Comparison of ENCODE assay signal across 33 cellular contexts in the genomic region with DNA sequence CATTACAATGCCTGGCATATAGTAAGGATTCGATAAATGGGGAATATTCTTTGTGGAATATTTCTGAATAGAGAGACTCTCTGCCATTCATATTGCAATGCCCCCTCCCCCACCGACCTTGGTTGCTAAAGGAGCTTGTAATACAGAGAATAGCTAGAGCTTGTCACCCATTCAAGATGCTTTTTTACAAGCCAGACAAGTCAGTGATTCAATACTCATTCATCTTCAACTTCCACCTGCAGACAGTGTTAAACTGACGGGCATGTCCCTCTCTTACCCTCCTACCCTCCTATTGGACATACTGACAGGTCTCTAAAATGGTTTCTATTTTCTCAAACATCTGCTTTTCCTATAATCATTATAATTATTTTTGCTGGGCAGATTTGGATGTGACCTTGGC.
"Had no signal": no experiment of that assay in that cellular context is flagged by ENCODE, and none has a peak within 500 bp of the region (broad histone marks: within the 10 kb centered on the region; RNA-seq: fewer than 3 reads in every experiment).

No MANE protein-coding gene starts in this region.

- H3K4me3 ChIP-seq: ascending aorta, cardiac muscle cell had no signal

- ATAC-seq: activated CD8-positive, alpha-beta T cell treated with anti-CD3 and anti-CD28 coated beads for 36 hours; activated naive CD8-positive, alpha-beta T cell treated with anti-CD3 and anti-CD28 coated beads, Interleukin-2, amount 50 U/mL, for 24 hours had no signal

- H3K27me3 Mint-ChIP-seq: activated B cell treated with CpG ODN at 0.5 μM for 24 hours; activated CD4-positive, alpha-beta memory T cell treated with anti-CD3 and anti-CD28 coated beads for 36 hours; activated CD4-positive, alpha-beta T cell treated with anti-CD3 and anti-CD28 coated beads, Interleukin-2, amount 10 ng/mL, durations not matched to agents 24 days and 14 days; activated naive CD4-positive, alpha-beta T cell treated with anti-CD3 and anti-CD28 coated beads, Interleukin-2, amount 10 ng/mL, durations not matched to agents 7 days and 5 days; activated naive CD8-positive, alpha-beta T cell treated with anti-CD3 and anti-CD28 coated beads, Interleukin-2, amount 10 ng/mL, durations not matched to agents 7 days and 5 days; activated naive CD8-positive, alpha-beta T cell treated with anti-CD3 and anti-CD28 coated beads, Interleukin-2, amount 50 U/mL, for 24 hours; activated T-cell treated with anti-CD3 and anti-CD28 coated beads, Interleukin-2, amount 50 U/mL, for 24 hours; central memory CD8-positive, alpha-beta T cell had no signal

- H3K4me1 ChIP-seq: ascending aorta had no signal

- H3K27me3 ChIP-seq: ascending aorta, cardiac muscle cell had no signal

- H3K4me3 Mint-ChIP-seq: activated B cell treated with CpG ODN at 0.5 μM for 24 hours; activated CD4-positive, alpha-beta memory T cell treated with anti-CD3 and anti-CD28 coated beads for 36 hours; activated CD4-positive, alpha-beta T cell treated with anti-CD3 and anti-CD28 coated beads, Interleukin-2, amount 10 ng/mL, durations not matched to agents 24 days and 14 days; activated CD8-positive, alpha-beta T cell treated with anti-CD3 and anti-CD28 coated beads for 36 hours; activated naive CD4-positive, alpha-beta T cell treated with anti-CD3 and anti-CD28 coated beads, Interleukin-2, amount 10 ng/mL, durations not matched to agents 7 days and 5 days; activated naive CD4-positive, alpha-beta T cell treated with anti-CD3 and anti-CD28 coated beads, Interleukin-2, amount 50 U/mL, for 24 hours; activated naive CD8-positive, alpha-beta T cell; activated naive CD8-positive, alpha-beta T cell treated with anti-CD3 and anti-CD28 coated beads, Interleukin-2, amount 10 ng/mL, durations not matched to agents 7 days and 5 days; activated naive CD8-positive, alpha-beta T cell treated with anti-CD3 and anti-CD28 coated beads, Interleukin-2, amount 50 U/mL, for 24 hours; activated T-cell treated with anti-CD3 and anti-CD28 coated beads, Interleukin-2, amount 50 U/mL, for 24 hours; brain; central memory CD8-positive, alpha-beta T cell; T-helper 1 cell treated with Interleukin-12 subunit alpha and Interleukin-12 subunit beta and Interleukin-4 antibody, amounts not matched to agents 30 μg/mL and 1 μg/mL, for 36 hours; T-helper 2 cell treated with Interferon-gamma antibody and Interleukin-4, amounts not matched to agents 5 μg/mL and 100 μg/mL, for 36 hours had no signal

- H3K36me3 ChIP-seq: ascending aorta, cardiac muscle cell had no signal

- H3K36me3 Mint-ChIP-seq: activated CD4-positive, alpha-beta memory T cell treated with anti-CD3 and anti-CD28 coated beads for 36 hours; activated naive CD4-positive, alpha-beta T cell treated with anti-CD3 and anti-CD28 coated beads, Interleukin-2, amount 10 ng/mL, durations not matched to agents 7 days and 5 days; activated naive CD4-positive, alpha-beta T cell treated with anti-CD3 and anti-CD28 coated beads, Interleukin-2, amount 50 U/mL, for 24 hours; activated naive CD8-positive, alpha-beta T cell; activated naive CD8-positive, alpha-beta T cell treated with anti-CD3 and anti-CD28 coated beads, Interleukin-2, amount 10 ng/mL, durations not matched to agents 7 days and 5 days; brain had no signal

- H3K9me3 ChIP-seq: ascending aorta had no signal

- H3K9me3 Mint-ChIP-seq: activated B cell treated with CpG ODN at 0.5 μM for 24 hours; activated CD4-positive, alpha-beta memory T cell treated with anti-CD3 and anti-CD28 coated beads for 36 hours; activated CD4-positive, alpha-beta T cell treated with anti-CD3 and anti-CD28 coated beads, Interleukin-2, amount 10 ng/mL, durations not matched to agents 24 days and 14 days; activated CD8-positive, alpha-beta T cell treated with anti-CD3 and anti-CD28 coated beads for 36 hours; activated naive CD4-positive, alpha-beta T cell treated with anti-CD3 and anti-CD28 coated beads, Interleukin-2, amount 10 ng/mL, durations not matched to agents 7 days and 5 days; activated naive CD4-positive, alpha-beta T cell treated with anti-CD3 and anti-CD28 coated beads, Interleukin-2, amount 50 U/mL, for 24 hours; activated naive CD8-positive, alpha-beta T cell treated with anti-CD3 and anti-CD28 coated beads, Interleukin-2, amount 10 ng/mL, durations not matched to agents 7 days and 5 days; activated T-cell treated with anti-CD3 and anti-CD28 coated beads, Interleukin-2, amount 50 U/mL, for 24 hours; brain; T-helper 1 cell treated with Interleukin-12 subunit alpha and Interleukin-12 subunit beta and Interleukin-4 antibody, amounts not matched to agents 30 μg/mL and 1 μg/mL, for 36 hours; T-helper 2 cell treated with Interferon-gamma antibody and Interleukin-4, amounts not matched to agents 5 μg/mL and 100 μg/mL, for 36 hours had no signal

- H3K4me1 Mint-ChIP-seq: activated B cell treated with CpG ODN at 0.5 μM for 24 hours; activated CD4-positive, alpha-beta T cell treated with anti-CD3 and anti-CD28 coated beads, Interleukin-2, amount 10 ng/mL, durations not matched to agents 24 days and 14 days; activated naive CD4-positive, alpha-beta T cell treated with anti-CD3 and anti-CD28 coated beads, Interleukin-2, amount 10 ng/mL, durations not matched to agents 7 days and 5 days; activated naive CD4-positive, alpha-beta T cell treated with anti-CD3 and anti-CD28 coated beads, Interleukin-2, amount 50 U/mL, for 24 hours; activated naive CD8-positive, alpha-beta T cell treated with anti-CD3 and anti-CD28 coated beads, Interleukin-2, amount 10 ng/mL, durations not matched to agents 7 days and 5 days; central memory CD8-positive, alpha-beta T cell had no signal

- H3K27ac Mint-ChIP-seq: activated B cell treated with CpG ODN at 0.5 μM for 24 hours; activated CD4-positive, alpha-beta memory T cell treated with anti-CD3 and anti-CD28 coated beads for 36 hours; activated CD4-positive, alpha-beta T cell treated with anti-CD3 and anti-CD28 coated beads, Interleukin-2, amount 10 ng/mL, durations not matched to agents 24 days and 14 days; activated CD8-positive, alpha-beta T cell treated with anti-CD3 and anti-CD28 coated beads for 36 hours; activated naive CD4-positive, alpha-beta T cell treated with anti-CD3 and anti-CD28 coated beads, Interleukin-2, amount 10 ng/mL, durations not matched to agents 7 days and 5 days; activated naive CD4-positive, alpha-beta T cell treated with anti-CD3 and anti-CD28 coated beads, Interleukin-2, amount 50 U/mL, for 24 hours; activated naive CD8-positive, alpha-beta T cell; activated naive CD8-positive, alpha-beta T cell treated with anti-CD3 and anti-CD28 coated beads, Interleukin-2, amount 10 ng/mL, durations not matched to agents 7 days and 5 days; activated naive CD8-positive, alpha-beta T cell treated with anti-CD3 and anti-CD28 coated beads, Interleukin-2, amount 50 U/mL, for 24 hours; activated T-cell treated with anti-CD3 and anti-CD28 coated beads, Interleukin-2, amount 50 U/mL, for 24 hours; activated T-helper 2 cell treated with anti-CD3 and anti-CD28 coated beads, Interferon-gamma antibody, Interleukin-2, Interleukin-4, amounts not matched to agents 10 μg/mL and 5 μg/mL and 100 μg/mL, durations not matched to agents 14 hours and 24 hours and 36 hours; brain; T-helper 1 cell treated with Interleukin-12 subunit alpha and Interleukin-12 subunit beta and Interleukin-4 antibody, amounts not matched to agents 30 μg/mL and 1 μg/mL, for 36 hours; T-helper 2 cell treated with Interferon-gamma antibody and Interleukin-4, amounts not matched to agents 5 μg/mL and 100 μg/mL, for 36 hours had no signal

- DNase-seq: activated B cell treated with CpG ODN at 0.5 μM for 24 hours; activated CD4-positive, alpha-beta memory T cell treated with anti-CD3 and anti-CD28 coated beads for 36 hours; activated CD4-positive, alpha-beta T cell treated with anti-CD3 and anti-CD28 coated beads for 4 hours; activated CD4-positive, alpha-beta T cell treated with anti-CD3 and anti-CD28 coated beads, Interleukin-2, amount 10 ng/mL, durations not matched to agents 24 days and 14 days; activated CD4-positive, alpha-beta T cell treated with anti-CD3 and anti-CD28 coated beads, Interleukin-2, amount 50 U/mL, for 1 hour; activated CD4-positive, alpha-beta T cell treated with anti-CD3 and anti-CD28 coated beads, Interleukin-2, amount 50 U/mL, for 4 hours; activated CD4-positive, CD25-positive, alpha-beta regulatory T cell treated with anti-CD3 and anti-CD28 coated beads, Interleukin-2, amount 50 U/mL, for 72 hours; activated CD8-positive, alpha-beta memory T cell treated with anti-CD3 and anti-CD28 coated beads, Interleukin-2, amount 50 U/mL, for 48 hours; activated CD8-positive, alpha-beta T cell treated with anti-CD3 and anti-CD28 coated beads for 36 hours; activated effector memory CD4-positive, alpha-beta T cell treated with Interleukin-2 at 50 U/mL for 16 hours; activated gamma-delta T cell; activated naive CD4-positive, alpha-beta T cell treated with anti-CD3 and anti-CD28 coated beads, Interleukin-2, amount 10 ng/mL, durations not matched to agents 7 days and 5 days; activated naive CD4-positive, alpha-beta T cell treated with Interleukin-2 at 50 U/mL for 16 hours; activated naive CD8-positive, alpha-beta T cell treated with anti-CD3 and anti-CD28 coated beads, Interleukin-2, amount 10 ng/mL, durations not matched to agents 7 days and 5 days; activated naive CD8-positive, alpha-beta T cell treated with anti-CD3 and anti-CD28 coated beads, Interleukin-2, amount 50 U/mL, for 24 hours; activated T-cell treated with anti-CD3 and anti-CD28 coated beads, Interleukin-2, amount 50 U/mL, for 24 hours; activated T-cell treated with anti-CD3 and anti-CD28 coated beads, Interleukin-2, amount 50 U/mL, for 48 hours; amygdala; anterior cingulate cortex; caudate nucleus; T-helper 1 cell; T-helper 2 cell; T-helper 9 cell had no signal

- H3K27ac ChIP-seq: ascending aorta, cardiac muscle cell, VCaP had no signal
